Comparison of ENCODE assay signal across 19 cellular contexts in genomic region chr15:60416519-60416918, GRCh38. TPM values are rescaled to one million over a fixed set of nuclear protein-coding genes. Genes with fewer than 3 reads are reported as not detected.
A peak's percentile ranks its signal among the peaks of the same experiment; 100 is the strongest.
DNase-seq lines count a peak whose midpoint lies in the region; ATAC-seq and TF ChIP-seq lines count a peak whose summit lies in the region.
"Had no signal": no experiment of that assay in that cellular context is flagged by ENCODE, and none has a peak within 500 bp of the region (broad histone marks: within the 10 kb centered on the region; RNA-seq: fewer than 3 reads in every experiment).

No MANE protein-coding gene starts in this region.

- H3K4me1 ChIP-seq in esophagus muscularis mucosa (peaks cover 0 to 19% (median 17%) of the 10 kb centered on the region in 4 donors), upper lobe of right lung (peaks cover under 1% of the 10 kb centered on the region), right cardiac atrium (ENCODE audit: control insufficient read depth, insufficient read depth, low read length) (no peaks in the 10 kb centered on the region)
- H3K4me1 ChIP-seq: BLaER1 had no signal

- H3K27ac ChIP-seq in esophagus muscularis mucosa (replicated peaks in 1 of 4) (no peak overlapping the region), upper lobe of right lung (no peak overlapping the region), right cardiac atrium (ENCODE audit: low read length) (no peak overlapping the region)
- H3K27ac ChIP-seq: 22Rv1, BLaER1, C4-2B had no signal

- no peak for TF ChIP-seq EP300 in esophagus muscularis mucosa (IDR thresholded peaks at IDR 0.05)

- no peaks in the 10 kb centered on the region for H3K27me3 ChIP-seq in esophagus muscularis mucosa
- no peaks in the 10 kb centered on the region for H3K27me3 ChIP-seq in upper lobe of right lung
- no peaks in the 10 kb centered on the region for H3K27me3 ChIP-seq in right cardiac atrium (ENCODE audit: control insufficient read depth, insufficient read depth)
- H3K27me3 ChIP-seq: BLaER1 had no signal

- DNase-seq in DMS 273 (lab: John Stamatoyannopoulos, UW; ENCODE audit: unreplicated experiment) = peak; percentile 3
- no peak for DNase-seq in DMS 273 treated with DMSO at 0.1 percent for 48 hours (lab: John Stamatoyannopoulos, UW)
- peak; percentile 47 for DNase-seq in esophagus muscularis mucosa (ENCODE audit: extremely low spot score)
- DNase-seq in upper lobe of right lung = no peak
- DNase-seq in right cardiac atrium = no peak
- DNase-seq: Caco-2; CD4-positive, CD25-positive, alpha-beta regulatory T cell; CD8-positive, alpha-beta T cell; DMS153; DND-41; H9; HFFc6 had no signal

- TF ChIP-seq CTCF in esophagus muscularis mucosa (IDR thresholded peaks at IDR 0.05) = no peak
- no peak for TF ChIP-seq CTCF in upper lobe of right lung (IDR thresholded peaks at IDR 0.05)

- peak; percentile 36 for ATAC-seq in upper lobe of right lung
- no peak for ATAC-seq in HG02981 (IDR thresholded peaks at IDR 0.05; ENCODE audit: unreplicated experiment)
- no peak for ATAC-seq in right cardiac atrium
- ATAC-seq: CD8-positive, alpha-beta T cell; GM12878; GM23338; HCT116 had no signal

- H3K36me3 ChIP-seq in esophagus muscularis mucosa (peaks cover 0 to 1% (median 0%) of the 10 kb centered on the region in 4 donors), upper lobe of right lung (no peaks in the 10 kb centered on the region)

- intact Hi-C loops in esophagus muscularis mucosa (cut with DNase I) (no loop called here), upper lobe of right lung (cut with DNase I) (no loop called here), right cardiac atrium (cut with DNase I) (no loop called here)

- H3K9me3 ChIP-seq in esophagus muscularis mucosa (no peaks in the 10 kb centered on the region), upper lobe of right lung (no peaks in the 10 kb centered on the region), right cardiac atrium (ENCODE audit: control insufficient read depth, low read length) (no peaks in the 10 kb centered on the region)
- H3K9me3 ChIP-seq: BLaER1, Caco-2 had no signal

- 98% methylated on average over 3 of the region's 3 CpGs for WGBS in esophagus muscularis mucosa
- 99% methylated on average over 3 of the region's 3 CpGs for WGBS in right cardiac atrium

- H3K4me3 ChIP-seq in esophagus muscularis mucosa = no peak overlapping the region
- no peak overlapping the region for H3K4me3 ChIP-seq in upper lobe of right lung
- no peak overlapping the region for H3K4me3 ChIP-seq in right cardiac atrium (ENCODE audit: low read length)
- H3K4me3 ChIP-seq: BLaER1, GM12878, GM23338 had no signal

- no peak for TF ChIP-seq POLR2A in esophagus muscularis mucosa (IDR thresholded peaks at IDR 0.05; ENCODE audit: low read depth)

RNA-seq across cellular contexts. Expression of gene ANXA2, which starts 18.7 kb away (rescaled TPM):
- total RNA-seq in esophagus muscularis mucosa = 100 to 1,000 TPM; 333 to 606 (median 406) TPM
- total RNA-seq in upper lobe of right lung = 818 TPM
- 100 to 1,000 TPM; 126 to 293 (median 224) TPM for total RNA-seq in right cardiac atrium
- 240 TPM for polyA plus RNA-seq in right cardiac atrium

Comparison
In these comparisons a context has a peak if more than half of its experiments do, and no peak if none do; other contexts are left out.
1. DNase-seq: peak in DMS 273 (single experiment) and esophagus muscularis mucosa (single experiment); none in DMS 273 treated with DMSO at 0.1 percent for 48 hours (single experiment), upper lobe of right lung (single experiment) and right cardiac atrium (0 of 3).